16 cellular contexts compared by ENCODE assay signal in the genomic region with DNA sequence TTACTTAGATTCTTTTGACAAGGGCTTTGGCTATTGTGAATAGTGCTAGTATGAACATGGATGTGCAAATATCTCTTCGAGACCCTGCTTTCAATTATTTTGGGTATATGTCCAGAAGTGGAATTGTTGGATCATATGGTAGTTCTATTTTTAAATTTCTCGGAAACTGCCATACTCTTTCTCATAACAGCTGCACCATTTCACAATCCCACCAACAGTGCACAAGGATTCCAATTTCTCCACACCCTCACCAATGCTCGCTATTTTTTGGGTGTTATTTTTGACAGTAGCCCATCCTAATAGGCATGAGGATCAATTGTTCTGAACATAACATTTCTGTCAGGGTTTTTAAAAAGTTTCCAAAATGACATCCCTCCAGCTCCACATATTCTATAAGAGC.
DNase-seq lines count a peak whose midpoint lies in the region; ATAC-seq and TF ChIP-seq lines count a peak whose summit lies in the region.
"Had no signal": no experiment of that assay in that cellular context is flagged by ENCODE, and none has a peak within 500 bp of the region (broad histone marks: within the 10 kb centered on the region; RNA-seq: fewer than 3 reads in every experiment).

No MANE protein-coding gene starts in this region.

- POLR2A ChIA-PET in HEK293T (lab: Yijun Ruan, JAX): no interaction called here

- H3K4me1 ChIP-seq in psoas muscle: peaks cover 5% of the 10 kb centered on the region
- H3K4me1 ChIP-seq: A549, BLaER1 had no signal

- H3K27ac ChIP-seq in psoas muscle: no peak overlapping the region
- H3K27ac ChIP-seq in WERI-Rb-1: no peak overlapping the region
- H3K27ac ChIP-seq: A549, BLaER1, HL-60 had no signal

- CTCF ChIA-PET in HEK293T (lab: Yijun Ruan, JAX): no interaction called here

- H3K9me3 ChIP-seq in psoas muscle: no peaks in the 10 kb centered on the region
- no peaks in the 10 kb centered on the region for H3K9me3 ChIP-seq in WERI-Rb-1 (ENCODE audit: severe bottlenecking)
- H3K9me3 ChIP-seq: A549, BLaER1 had no signal

- ATAC-seq in psoas muscle: peak in 3 of 4 donors; percentile 23 to 61 (median 35)
- ATAC-seq: A549, GM23338 had no signal

- intact Hi-C loops in psoas muscle (cut with DNase I): no loop called here

- H3K4me3 ChIP-seq in fibroblast of mammary gland (ENCODE audit: control insufficient read depth, low read depth, low read length) (no peak overlapping the region), psoas muscle (no peak overlapping the region), WERI-Rb-1 (ENCODE audit: low read depth, low read length) (no peak overlapping the region)
- H3K4me3 ChIP-seq: A549, BLaER1, GM23338 had no signal

- H3K36me3 ChIP-seq in psoas muscle (ENCODE audit: insufficient read depth in 1 of 2, low read depth in 1 of 2) (no peaks in the 10 kb centered on the region), WERI-Rb-1 (no peaks in the 10 kb centered on the region)
- H3K36me3 ChIP-seq: BLaER1 had no signal

- TF ChIP-seq CTCF in fibroblast of mammary gland (conservative IDR thresholded peaks at IDR 0.05; ENCODE audit: control insufficient read depth, insufficient read depth, low read depth, low read length): no peak
- no peak for TF ChIP-seq CTCF in psoas muscle (IDR thresholded peaks at IDR 0.05)
- no peak for TF ChIP-seq CTCF in GM20000 (IDR thresholded peaks at IDR 0.05; ENCODE audit: extremely low read depth, missing control alignments)
- TF ChIP-seq CTCF in WERI-Rb-1 (IDR thresholded peaks at IDR 0.05; ENCODE audit: low read depth, low read length): no peak

- peak; percentile 59 for DNase-seq in MV-4-11 (lab: John Stamatoyannopoulos, UW)
- peak; percentile 13 for DNase-seq in fibroblast of mammary gland (ENCODE audit: low read depth)
- DNase-seq in psoas muscle: no peak
- DNase-seq in GM20000 (ENCODE audit: low spot score): no peak
- no peak for DNase-seq in HEK293T (ENCODE audit: extremely low spot score)
- DNase-seq in WERI-Rb-1: no peak
- DNase-seq: CD4-positive, alpha-beta memory T cell; DMS153; DMS79; GDM1; HCEC 1CT; HFFc6 had no signal

- H3K27me3 ChIP-seq in psoas muscle (ENCODE audit: insufficient read depth in 3 of 3, low read length in 2 of 3): no peaks in the 10 kb centered on the region
- no peaks in the 10 kb centered on the region for H3K27me3 ChIP-seq in WERI-Rb-1 (ENCODE audit: insufficient read depth, low read depth, severe bottlenecking)
- H3K27me3 ChIP-seq: BLaER1 had no signal

- 10 to 16% (median 13%) methylated on average over 3 of the region's 3 CpGs for WGBS in psoas muscle, 3 donors

TF ChIP-seq in HEK293T, 16 proteins besides CTCF, POLR2A, EP300 and RAD21:
- no peak for TF ChIP-seq CTBP1 (IDR thresholded peaks at IDR 0.05; ENCODE audit: borderline replicate concordance)
- no peak for TF ChIP-seq FOXM1 (IDR thresholded peaks at IDR 0.05; ENCODE audit: borderline replicate concordance)
- TF ChIP-seq FOXK2 (IDR thresholded peaks at IDR 0.05): no peak
- TF ChIP-seq, protein P1, sequence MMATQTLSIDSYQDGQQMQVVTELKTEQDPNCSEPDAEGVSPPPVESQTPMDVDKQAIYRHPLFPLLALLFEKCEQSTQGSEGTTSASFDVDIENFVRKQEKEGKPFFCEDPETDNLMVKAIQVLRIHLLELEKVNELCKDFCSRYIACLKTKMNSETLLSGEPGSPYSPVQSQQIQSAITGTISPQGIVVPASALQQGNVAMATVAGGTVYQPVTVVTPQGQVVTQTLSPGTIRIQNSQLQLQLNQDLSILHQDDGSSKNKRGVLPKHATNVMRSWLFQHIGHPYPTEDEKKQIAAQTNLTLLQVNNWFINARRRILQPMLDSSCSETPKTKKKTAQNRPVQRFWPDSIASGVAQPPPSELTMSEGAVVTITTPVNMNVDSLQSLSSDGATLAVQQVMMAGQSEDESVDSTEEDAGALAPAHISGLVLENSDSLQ (IDR thresholded peaks at IDR 0.05): no peak
- no peak for TF ChIP-seq ELF4 (IDR thresholded peaks at IDR 0.05)
- TF ChIP-seq LEF1 (IDR thresholded peaks at IDR 0.05; ENCODE audit: borderline replicate concordance): no peak
- TF ChIP-seq BHLHE40 (IDR thresholded peaks at IDR 0.05; ENCODE audit: borderline replicate concordance): no peak
- TF ChIP-seq NFRKB (IDR thresholded peaks at IDR 0.05): no peak
- no peak for TF ChIP-seq ZNF384 (IDR thresholded peaks at IDR 0.05)
- no peak for TF ChIP-seq SUZ12 (IDR thresholded peaks at IDR 0.05)
- no peak for TF ChIP-seq HDGF (IDR thresholded peaks at IDR 0.05; ENCODE audit: borderline replicate concordance)
- TF ChIP-seq SP1 (IDR thresholded peaks at IDR 0.05): no peak
TF ChIP-seq in HEK293T: peak in this region for 0.

Comparison
In these comparisons a context has a peak if more than half of its experiments do, and no peak if none do; other contexts are left out.
1. DNase-seq: peak in MV-4-11 (single experiment) and fibroblast of mammary gland (single experiment); none in psoas muscle (0 of 2), GM20000 (single experiment), HEK293T (single experiment) and WERI-Rb-1 (single experiment).